In genomic region chr20:31674895-31675827, GRCh38 we compare ENCODE assay signal across 7 cellular contexts. TPM values are rescaled to one million over a fixed set of nuclear protein-coding genes. Genes with fewer than 3 reads are reported as not detected.
A peak's percentile ranks its signal among the peaks of the same experiment; 100 is the strongest.
DNase-seq lines count a peak whose midpoint lies in the region; ATAC-seq, FAIRE-seq and TF ChIP-seq lines count a peak whose summit lies in the region.

No MANE protein-coding gene starts in this region.

- peaks cover 85% of the 10 kb centered on the region for H3K79me2 ChIP-seq in keratinocyte (ENCODE audit: control insufficient read depth, insufficient read depth, low read length)

- peak overlapping the region; percentile 16 for H3K9ac ChIP-seq in keratinocyte (ENCODE audit: control insufficient read depth, extremely low read depth, insufficient read depth, low read length)

- no peak overlapping the region for H2AFZ ChIP-seq in keratinocyte (ENCODE audit: control insufficient read depth, low read length)

- no peak for TF ChIP-seq CTCF in keratinocyte (optimal IDR thresholded peaks at IDR 0.05 in 1 of 3, IDR thresholded peaks at IDR 0.05 in 1 of 3, conservative IDR thresholded peaks at IDR 0.05 in 1 of 3; ENCODE audit: extremely low read depth in 1 of 3, insufficient read depth in 2 of 3, low read length in 3 of 3)

- peak overlapping the region; percentile 45 for H3K4me2 ChIP-seq in keratinocyte (ENCODE audit: control insufficient read depth, extremely low read depth, insufficient read depth, low read depth, low read length)

- H3K9me1 ChIP-seq in keratinocyte (ENCODE audit: control insufficient read depth, extremely low read depth, insufficient read depth, low read length): peaks cover 3% of the 10 kb centered on the region

- peaks cover 42% of the 10 kb centered on the region for H3K4me1 ChIP-seq in keratinocyte (ENCODE audit: control insufficient read depth, extremely low read depth, insufficient read depth, low read length)

- H3K27ac ChIP-seq in keratinocyte (ENCODE audit: control insufficient read depth, insufficient read depth, low read length): peak overlapping the region; percentile 45

- dilution Hi-C loops in keratinocyte (cut with MboI; ENCODE audit: extremely low pct_ligation_motif_present, low sequenced_read_pairs): no loop called here

- H3K27me3 ChIP-seq in keratinocyte (ENCODE audit: control insufficient read depth, extremely low read depth, insufficient read depth, low read length): no peaks in the 10 kb centered on the region

- H3K9me3 ChIP-seq in keratinocyte (ENCODE audit: control insufficient read depth, low read depth, low read length): no peaks in the 10 kb centered on the region

- peaks cover 24 to 36% of the 10 kb centered on the region in 2 experiments for H3K36me3 ChIP-seq in keratinocyte (ENCODE audit: control insufficient read depth in 2 of 2, extremely low read depth in 1 of 2, insufficient read depth in 2 of 2, low read length in 2 of 2)

- DNase-seq in T-helper 9 cell (peak; percentile 44), astrocyte of the hippocampus (ENCODE audit: low read depth, low spot score) (peak; percentile 60), keratinocyte (ENCODE audit: low read depth, low spot score) (peak; percentile 56)
- peak; percentile 74 for DNase-seq in stimulated activated CD4-positive, alpha-beta T cell treated with anti-CD3 and anti-CD28 coated beads, Interleukin-1b, Interleukin-23, amount 100 ng/mL, for 48 hours

- FAIRE-seq in keratinocyte (lab: Jason Lieb, UNC): no peak

- ATAC-seq in GM19023 (IDR thresholded peaks at IDR 0.05; ENCODE audit: unreplicated experiment) (peak; percentile 56), HG03558 (IDR thresholded peaks at IDR 0.05; ENCODE audit: extremely low read depth, unreplicated experiment) (peak; percentile 60), GM19452 (IDR thresholded peaks at IDR 0.05; ENCODE audit: unreplicated experiment) (no peak)

- peaks cover 4% of the 10 kb centered on the region for H4K20me1 ChIP-seq in keratinocyte (ENCODE audit: control insufficient read depth, extremely low read depth, insufficient read depth, low read length)

- H3K4me3 ChIP-seq in keratinocyte (ENCODE audit: control insufficient read depth in 2 of 3, extremely low read depth in 1 of 3, insufficient read depth in 2 of 3, low read depth in 1 of 3, low read length in 3 of 3): peak overlapping the region in 2 of 3 experiments; percentile 10 to 40

RNA-seq across cellular contexts. Expression of gene COX4I2, which starts 37.4 kb away (rescaled TPM):
- polyA plus RNA-seq in keratinocyte: not detected in 3 replicates
- polyA plus RNA-seq in keratinocyte (2011; ENCODE audit: low read depth): not detected
- not detected in 2 replicates for polyA plus RNA-seq in keratinocyte (2011; cell fraction: cytosol; rRNA removed)
- not detected in 2 replicates for polyA plus RNA-seq in keratinocyte (2011; cell fraction: nucleus; rRNA removed)
- not detected in 2 replicates for polyA plus RNA-seq in keratinocyte (2012; ENCODE audit: low replicate concordance)
- not detected in 3 replicates for polyA minus RNA-seq in keratinocyte
- not detected for polyA minus RNA-seq in keratinocyte (2011; cell fraction: cytosol; rRNA and poly(A)+ RNA removed)
- not detected in 2 replicates for polyA minus RNA-seq in keratinocyte (2011; cell fraction: nucleus; rRNA and poly(A)+ RNA removed)

RNA-seq across cellular contexts. Expression of gene BCL2L1, which starts 47.5 kb away (rescaled TPM):
- 90.0 to 142 TPM (median 109 TPM) in 3 replicates for polyA plus RNA-seq in keratinocyte
- polyA plus RNA-seq in keratinocyte (2011; ENCODE audit: low read depth): 197 TPM
- polyA plus RNA-seq in keratinocyte (2011; cell fraction: cytosol; rRNA removed): 118 and 127 TPM in 2 replicates
- 135 and 145 TPM in 2 replicates for polyA plus RNA-seq in keratinocyte (2011; cell fraction: nucleus; rRNA removed)
- 123 and 151 TPM in 2 replicates for polyA plus RNA-seq in keratinocyte (2012; ENCODE audit: low replicate concordance)
- polyA minus RNA-seq in keratinocyte: 66.2 to 107 TPM (median 79.9 TPM) in 3 replicates
- polyA minus RNA-seq in keratinocyte (2011; cell fraction: cytosol; rRNA and poly(A)+ RNA removed): 90.0 TPM
- 68.3 and 89.0 TPM in 2 replicates for polyA minus RNA-seq in keratinocyte (2011; cell fraction: nucleus; rRNA and poly(A)+ RNA removed)
